ENCODE assay signal across 1 cellular context in genomic region chr3:134356411-134357040, GRCh38.
TF ChIP-seq lines count a peak whose summit lies in the region.

No MANE protein-coding gene starts in this region.

TF ChIP-seq in HCT116, 20 proteins besides CTCF, POLR2A, EP300 and RAD21 (continued from another document):
- no peak for TF ChIP-seq ZBTB33 (IDR thresholded peaks at IDR 0.05; ENCODE audit: extremely low read depth, insufficient replicate concordance, low read length)
- TF ChIP-seq TCF7L2 (IDR thresholded peaks at IDR 0.05; ENCODE audit: borderline replicate concordance, extremely low read depth, insufficient read depth, insufficient read length) = no peak
- TF ChIP-seq ATF3 (IDR thresholded peaks at IDR 0.05) = no peak
- no peak for TF ChIP-seq REST (IDR thresholded peaks at IDR 0.05; ENCODE audit: low read depth)
- no peak for TF ChIP-seq EZH2 (IDR thresholded peaks at IDR 0.05)
- TF ChIP-seq YY1 (IDR thresholded peaks at IDR 0.05; ENCODE audit: extremely low read depth, insufficient replicate concordance, low read depth, low read length) = no peak
- no peak for TF ChIP-seq SRF (IDR thresholded peaks at IDR 0.05; ENCODE audit: low read depth)
- no peak for TF ChIP-seq EGR1 (IDR thresholded peaks at IDR 0.05; ENCODE audit: low read depth)
- TF ChIP-seq CBX3 (IDR thresholded peaks at IDR 0.05; ENCODE audit: low read depth) = no peak
- no peak for TF ChIP-seq CEBPB (IDR thresholded peaks at IDR 0.05; ENCODE audit: low read depth)
- no peak for TF ChIP-seq ZFX (IDR thresholded peaks at IDR 0.05)
